ENCODE assay signal across 22 cellular contexts in genomic region chr3:49180116-49180515, GRCh38. TPM values are rescaled to one million over a fixed set of nuclear protein-coding genes. Genes with fewer than 3 reads are reported as not detected.
DNase-seq lines count a peak whose midpoint lies in the region; ATAC-seq and TF ChIP-seq lines count a peak whose summit lies in the region.
"Had no signal": no experiment of that assay in that cellular context is flagged by ENCODE, and none has a peak within 500 bp of the region (broad histone marks: within the 10 kb centered on the region; RNA-seq: fewer than 3 reads in every experiment).

No MANE protein-coding gene starts in this region.

- no peaks in the 10 kb centered on the region for H3K27me3 Mint-ChIP-seq in MCF 10A (ENCODE audit: insufficient read depth, unreplicated experiment)
- H3K27me3 Mint-ChIP-seq in neural progenitor cell (ENCODE audit: insufficient read depth, low read depth) = peaks cover 3% of the 10 kb centered on the region

- H3K4me1 ChIP-seq in mammary epithelial cell (ENCODE audit: insufficient read depth, low read length) = no peaks in the 10 kb centered on the region
- no peaks in the 10 kb centered on the region for H3K4me1 ChIP-seq in neural progenitor cell
- H3K4me1 ChIP-seq in right atrium auricular region = peaks cover 0 to 40% of the 10 kb centered on the region in 2 donors
- H3K4me1 ChIP-seq: A549, BE2C had no signal

- H3K36me3 Mint-ChIP-seq in MCF 10A (ENCODE audit: insufficient read depth, unreplicated experiment) = no peaks in the 10 kb centered on the region
- H3K36me3 Mint-ChIP-seq in neural progenitor cell = peaks cover 31% of the 10 kb centered on the region
- H3K36me3 Mint-ChIP-seq: CD4-positive, alpha-beta memory T cell had no signal

- H3K36me3 ChIP-seq in mammary epithelial cell (ENCODE audit: insufficient read depth, low read length) (no peaks in the 10 kb centered on the region), neural progenitor cell (no peaks in the 10 kb centered on the region), right atrium auricular region (peaks cover 15% of the 10 kb centered on the region)

- H3K9me3 Mint-ChIP-seq in MCF 10A (ENCODE audit: unreplicated experiment) = no peaks in the 10 kb centered on the region
- H3K9me3 Mint-ChIP-seq in neural progenitor cell = no peaks in the 10 kb centered on the region

- H3K27ac Mint-ChIP-seq in MCF 10A (ENCODE audit: low read depth, unreplicated experiment) = no peak overlapping the region
- H3K27ac Mint-ChIP-seq in neural progenitor cell = peak overlapping the region; percentile 76
- H3K27ac Mint-ChIP-seq: CD4-positive, alpha-beta memory T cell had no signal

- H3K27me3 ChIP-seq in mammary epithelial cell (ENCODE audit: insufficient read depth, low read length) (no peaks in the 10 kb centered on the region), neural progenitor cell (no peaks in the 10 kb centered on the region), right atrium auricular region (no peaks in the 10 kb centered on the region)
- H3K27me3 ChIP-seq: BE2C; BLaER1 treated with 17β-estradiol and CSF1 and Interleukin-3, amounts not matched to agents 10 nM and 100 nM had no signal

- POLR2A ChIA-PET in MCF 10A (lab: Yijun Ruan, JAX) = interaction anchor here (0.7 to 1.4 kb wide), 2 partner anchors 11 to 160 kb away, joined by 3 read pairs; partner anchors contain the start of gene USP4

- no peaks in the 10 kb centered on the region for H3K9me3 ChIP-seq in mammary epithelial cell (replicated peaks; ENCODE audit: insufficient read depth, low read length)
- no peaks in the 10 kb centered on the region for H3K9me3 ChIP-seq in neural progenitor cell (ENCODE audit: low read depth)
- H3K9me3 ChIP-seq in right atrium auricular region = no peaks in the 10 kb centered on the region
- H3K9me3 ChIP-seq: A549, BE2C had no signal

- peak; percentile 57 for DNase-seq in MCF 10A (ENCODE audit: unreplicated experiment)
- no peak for DNase-seq in mammary epithelial cell
- DNase-seq in NCI-H69 (lab: John Stamatoyannopoulos, UW) = peak; percentile 3
- DNase-seq in neural progenitor cell (ENCODE audit: low spot score) = no peak
- DNase-seq in right atrium auricular region (ENCODE audit: low spot score) = no peak
- DNase-seq in NCI-H2227 (lab: John Stamatoyannopoulos, UW; ENCODE audit: unreplicated experiment) = no peak
- DNase-seq in left ventricle myocardium superior = no peak
- DNase-seq: 8988T; ACHN; AML-193; BE2C; Calu3; CD4-positive, alpha-beta memory T cell; COR-L47; DMS53; DMS79 treated with DMSO at 0.1 percent for 48 hours; GOT3; H7; HCEC 1CT had no signal

- H3K9ac ChIP-seq in mammary epithelial cell (ENCODE audit: insufficient read depth, low read length) (no peak overlapping the region), neural progenitor cell (no peak overlapping the region)
- H3K9ac ChIP-seq: BLaER1 treated with 17β-estradiol and CSF1 and Interleukin-3, amounts not matched to agents 10 nM and 100 nM had no signal

- H3K4me2 ChIP-seq in mammary epithelial cell (ENCODE audit: insufficient read depth, low read depth, low read length) (no peak overlapping the region), neural progenitor cell (no peak overlapping the region)
- H3K4me2 ChIP-seq: A549; BLaER1 treated with 17β-estradiol and CSF1 and Interleukin-3, amounts not matched to agents 10 nM and 100 nM had no signal

- BruUV-seq in MCF 10A (replicated peaks; lab: Mats Ljungman, UMichigan) (no TSS peak), mammary epithelial cell (replicated peaks; lab: Mats Ljungman, UMichigan) (no TSS peak)

- in situ Hi-C loops in mammary epithelial cell (cut with MboI; ENCODE audit: low sequenced_read_pairs in 2 of 2) = no loop called here

- dilution Hi-C loops in mammary epithelial cell (cut with HindIII; ENCODE audit: low sequenced_read_pairs) = no loop called here

- H2AFZ ChIP-seq in mammary epithelial cell (ENCODE audit: low read depth, low read length) (no peak overlapping the region), neural progenitor cell (replicated peaks) (no peak overlapping the region)

- TF ChIP-seq CTCF in MCF 10A (IDR thresholded peaks at IDR 0.05; ENCODE audit: unreplicated experiment) = no peak
- TF ChIP-seq CTCF in mammary epithelial cell (conservative IDR thresholded peaks at IDR 0.05 in 1 of 2, IDR thresholded peaks at IDR 0.05 in 1 of 2; ENCODE audit: extremely low read depth in 1 of 2, insufficient read depth in 1 of 2, low read depth in 1 of 2, low read length in 2 of 2) = no peak
- TF ChIP-seq CTCF in neural progenitor cell (IDR thresholded peaks at IDR 0.05) = no peak
- no peak for TF ChIP-seq CTCF in right atrium auricular region (IDR thresholded peaks at IDR 0.05)

- H3K27ac ChIP-seq in mammary epithelial cell (ENCODE audit: insufficient read depth, low read depth, low read length) (no peak overlapping the region), neural progenitor cell (no peak overlapping the region), right atrium auricular region (no peak overlapping the region)
- H3K27ac ChIP-seq: A549; BLaER1 treated with 17β-estradiol and CSF1 and Interleukin-3, amounts not matched to agents 10 nM and 100 nM had no signal

- H3K4me3 Mint-ChIP-seq in MCF 10A (ENCODE audit: unreplicated experiment) (no peak overlapping the region), neural progenitor cell (no peak overlapping the region)
- H3K4me3 Mint-ChIP-seq: CD4-positive, alpha-beta memory T cell had no signal

- H3K79me2 ChIP-seq in mammary epithelial cell (ENCODE audit: insufficient read depth, low read length) (no peaks in the 10 kb centered on the region), neural progenitor cell (ENCODE audit: low read depth) (peaks cover 2% of the 10 kb centered on the region)

- H4K20me1 ChIP-seq in mammary epithelial cell (ENCODE audit: insufficient read depth, low read length) (no peaks in the 10 kb centered on the region), neural progenitor cell (ENCODE audit: low read depth) (no peaks in the 10 kb centered on the region)

- CTCF ChIA-PET in MCF 10A (lab: Yijun Ruan, JAX) (interaction anchor here (0.6 to 1.8 kb wide), 2 partner anchors 9 to 159 kb away, joined by 3 to 9 read pairs; partner anchors contain the start of gene KLHDC8B), mammary epithelial cell (lab: Charles Lee; ENCODE audit: low non-redundant PET) (interaction anchor here (0.6 kb wide), 1 partner anchor 12 kb away, joined by 26 read pairs; no protein-coding TSS in a partner anchor)

- ATAC-seq in left ventricle myocardium superior (no peak), HG03342 (IDR thresholded peaks at IDR 0.05; ENCODE audit: unreplicated experiment) (no peak)
- ATAC-seq: A549 had no signal

- H3K4me3 ChIP-seq in mammary epithelial cell (replicated peaks in 1 of 3; ENCODE audit: insufficient read depth in 1 of 3, low read depth in 2 of 3, low read length in 3 of 3) = no peak overlapping the region
- H3K4me3 ChIP-seq in neural progenitor cell = no peak overlapping the region
- H3K4me3 ChIP-seq in right atrium auricular region = no peak overlapping the region
- H3K4me3 ChIP-seq: A549; BLaER1 treated with 17β-estradiol and CSF1 and Interleukin-3, amounts not matched to agents 10 nM and 100 nM had no signal

- intact Hi-C loops in MCF 10A (cut with micrococcal nuclease) = no loop called here
- intact Hi-C loops in mammary epithelial cell (cut with micrococcal nuclease) = no loop called here
- intact Hi-C loops in left ventricle myocardium superior (cut with micrococcal nuclease) = no loop called here

- H3F3A ChIP-seq in neural progenitor cell (ENCODE audit: low read depth) = no peaks in the 10 kb centered on the region

- H3K4me1 Mint-ChIP-seq in MCF 10A (ENCODE audit: insufficient read depth, unreplicated experiment) (no peaks in the 10 kb centered on the region), neural progenitor cell (peaks cover 36% of the 10 kb centered on the region)
- H3K4me1 Mint-ChIP-seq: CD4-positive, alpha-beta memory T cell had no signal

RNA-seq across cellular contexts. Expression of gene KLHDC8B, which starts 8.7 kb away (rescaled TPM):
- 1.7 and 2.4 TPM in 2 replicates for total RNA-seq in MCF 10A (2022)
- total RNA-seq in mammary epithelial cell = 10 to 100 TPM; 10.9 to 25.7 TPM
- 16.9 TPM for polyA plus RNA-seq in mammary epithelial cell
- polyA minus RNA-seq in mammary epithelial cell = 8.2 TPM
- total RNA-seq in neural progenitor cell (ENCODE audit: low replicate concordance) = 14.8 and 45.1 TPM in 2 replicates
- 10 to 100 TPM; 51.2 to 80.9 TPM for total RNA-seq in right atrium auricular region
- 95.1 TPM for total RNA-seq in left ventricle myocardium superior

RNA-seq across cellular contexts. Expression of gene CCDC71, which starts 14.0 kb away (rescaled TPM):
- total RNA-seq in MCF 10A (2022) (25.7 and 26.0 TPM in 2 replicates), mammary epithelial cell (10 to 100 TPM; 22.3 to 25.7 TPM), neural progenitor cell (ENCODE audit: low replicate concordance) (18.8 and 41.9 TPM in 2 replicates), right atrium auricular region (10 to 100 TPM; 16.7 to 25.2 TPM), left ventricle myocardium superior (10.2 TPM)
- polyA plus RNA-seq in mammary epithelial cell = 22.5 TPM
- 39.1 TPM for polyA minus RNA-seq in mammary epithelial cell

RNA-seq across cellular contexts. Expression of gene LAMB2, which starts 47.3 kb away (rescaled TPM):
- total RNA-seq in MCF 10A (2022) (224 and 264 TPM in 2 replicates), mammary epithelial cell (100 to 1,000 TPM; 209 to 233 TPM), neural progenitor cell (ENCODE audit: low replicate concordance) (75.4 and 137 TPM in 2 replicates), right atrium auricular region (1,000 to 10,000 TPM; 1,056 to 1,180 TPM), left ventricle myocardium superior (798 TPM)
- 150 TPM for polyA plus RNA-seq in mammary epithelial cell
- polyA minus RNA-seq in mammary epithelial cell = 534 TPM
- polyA plus RNA-seq: CD4-positive, alpha-beta memory T cell had no signal

RNA-seq across cellular contexts. Expression of gene USP19, which starts 59.5 kb away (rescaled TPM):
- total RNA-seq in MCF 10A (2022) (39.3 and 51.4 TPM in 2 replicates), mammary epithelial cell (10 to 100 TPM; 30.5 to 37.2 TPM), neural progenitor cell (ENCODE audit: low replicate concordance) (36.0 and 60.6 TPM in 2 replicates), right atrium auricular region (10 to 100 TPM; 49.3 to 58.7 TPM), left ventricle myocardium superior (64.6 TPM)
- polyA plus RNA-seq in mammary epithelial cell = 25.1 TPM
- 42.6 TPM for polyA minus RNA-seq in mammary epithelial cell

Comparison
In these comparisons a context has a peak if more than half of its experiments do, and no peak if none do; other contexts are left out.
1. DNase-seq: peak in MCF 10A (single experiment) and NCI-H69 (single experiment); none in mammary epithelial cell (single experiment), neural progenitor cell (single experiment), right atrium auricular region (single experiment), NCI-H2227 (single experiment) and left ventricle myocardium superior (single experiment).